24 cellular contexts compared by ENCODE assay signal in the genomic region with DNA sequence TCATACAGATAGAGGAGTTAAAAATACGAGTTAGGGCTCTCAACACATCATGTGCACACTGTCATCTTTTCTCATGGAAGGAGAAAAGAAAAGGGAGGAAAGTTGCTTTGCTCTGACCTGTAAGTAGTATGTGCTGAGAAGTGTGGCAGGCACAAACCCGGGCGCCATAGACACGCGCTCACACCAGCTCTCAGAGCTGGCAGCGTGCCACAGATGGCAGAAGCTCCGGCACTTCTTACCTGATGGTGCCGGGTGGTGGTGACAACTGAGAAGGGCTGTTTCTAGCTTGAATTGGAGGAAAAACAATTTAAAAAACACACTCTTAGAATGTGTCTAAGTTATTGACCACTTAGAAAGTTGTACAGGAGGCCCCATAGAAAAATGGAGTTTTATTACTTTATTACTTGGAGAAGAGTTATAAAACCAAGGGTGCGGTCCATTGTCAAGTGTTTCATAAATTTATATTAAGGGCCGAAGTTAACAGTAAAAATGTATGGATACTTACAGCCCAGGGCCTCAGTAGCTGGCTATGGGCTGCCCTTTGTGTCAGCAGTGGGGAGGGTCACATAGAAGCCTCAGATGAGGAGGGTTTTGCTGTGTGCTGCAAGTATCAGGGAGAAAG.
DNase-seq lines count a peak whose midpoint lies in the region; ATAC-seq and TF ChIP-seq lines count a peak whose summit lies in the region.
"Had no signal": no experiment of that assay in that cellular context is flagged by ENCODE, and none has a peak within 500 bp of the region (broad histone marks: within the 10 kb centered on the region; RNA-seq: fewer than 3 reads in every experiment).

No MANE protein-coding gene starts in this region.

- no peak overlapping the region for H3K27ac ChIP-seq in CD8-positive, alpha-beta memory T cell (ENCODE audit: low read depth, low read length)
- H3K27ac ChIP-seq in gastroesophageal sphincter, result no peak overlapping the region
- H3K27ac ChIP-seq: adrenal gland, foreskin keratinocyte, HL-60, sigmoid colon, upper lobe of right lung, WERI-Rb-1 had no signal

- no peaks in the 10 kb centered on the region for H3K4me1 ChIP-seq in BE2C
- peaks cover 6% of the 10 kb centered on the region for H3K4me1 ChIP-seq in CD8-positive, alpha-beta memory T cell (ENCODE audit: insufficient read depth, low read length)
- H3K4me1 ChIP-seq in gastroesophageal sphincter, result no peaks in the 10 kb centered on the region
- H3K4me1 ChIP-seq: adrenal gland, sigmoid colon, upper lobe of right lung had no signal

- H3K36me3 Mint-ChIP-seq in CD8-positive, alpha-beta memory T cell, result peaks cover 0 to 19% (median 2%) of the 10 kb centered on the region in 3 donors
- H3K36me3 Mint-ChIP-seq in activated naive CD8-positive, alpha-beta T cell treated with anti-CD3 and anti-CD28 coated beads, Interleukin-2, amount 50 U/mL, for 24 hours (ENCODE audit: low read depth), result no peaks in the 10 kb centered on the region
- H3K36me3 Mint-ChIP-seq: IgD-negative memory B cell had no signal

- TF ChIP-seq EP300 in gastroesophageal sphincter (IDR thresholded peaks at IDR 0.05), result no peak

- TF ChIP-seq CTCF in BE2C (IDR thresholded peaks at IDR 0.05; ENCODE audit: low read depth, low read length) (no peak), gastroesophageal sphincter (IDR thresholded peaks at IDR 0.05) (no peak)

- peak; percentile 6 for DNase-seq in BE2C
- DNase-seq in CD8-positive, alpha-beta memory T cell, result no peak
- DNase-seq in NCI-H510A (lab: John Stamatoyannopoulos, UW), result peak; percentile 0
- no peak for DNase-seq in activated naive CD8-positive, alpha-beta T cell treated with anti-CD3 and anti-CD28 coated beads, Interleukin-2, amount 50 U/mL, for 24 hours
- DNase-seq: activated CD8-positive, alpha-beta memory T cell treated with anti-CD3 and anti-CD28 coated beads for 24 hours; adrenal gland; AML-193; foreskin keratinocyte; H7; hippocampal formation; islet precursor cell; NCI-H187; NCI-H526; SHP77 treated with DMSO at 0.1 percent for 48 hours; sigmoid colon; T-helper 2 cell; upper lobe of right lung; WERI-Rb-1 had no signal

- peaks cover 8 to 35% (median 29%) of the 10 kb centered on the region in 3 donors for H3K4me1 Mint-ChIP-seq in CD8-positive, alpha-beta memory T cell
- peaks cover 43% of the 10 kb centered on the region for H3K4me1 Mint-ChIP-seq in activated naive CD8-positive, alpha-beta T cell treated with anti-CD3 and anti-CD28 coated beads, Interleukin-2, amount 50 U/mL, for 24 hours
- H3K4me1 Mint-ChIP-seq: IgD-negative memory B cell had no signal

- no peak overlapping the region for H3K4me3 ChIP-seq in BE2C (ENCODE audit: low read depth, low read length)
- H3K4me3 ChIP-seq in CD8-positive, alpha-beta memory T cell (ENCODE audit: low read length), result no peak overlapping the region
- H3K4me3 ChIP-seq in gastroesophageal sphincter, result no peak overlapping the region
- H3K4me3 ChIP-seq: adrenal gland, dorsolateral prefrontal cortex, sigmoid colon, upper lobe of right lung had no signal

- H3K9me3 Mint-ChIP-seq in CD8-positive, alpha-beta memory T cell, result no peaks in the 10 kb centered on the region
- peaks cover 3% of the 10 kb centered on the region for H3K9me3 Mint-ChIP-seq in activated naive CD8-positive, alpha-beta T cell treated with anti-CD3 and anti-CD28 coated beads, Interleukin-2, amount 50 U/mL, for 24 hours
- H3K9me3 Mint-ChIP-seq: IgD-negative memory B cell had no signal

- no peaks in the 10 kb centered on the region for H3K27me3 ChIP-seq in BE2C
- H3K27me3 ChIP-seq in CD8-positive, alpha-beta memory T cell (ENCODE audit: insufficient read depth, low read length, poor library complexity, severe bottlenecking), result no peaks in the 10 kb centered on the region
- H3K27me3 ChIP-seq in gastroesophageal sphincter, result no peaks in the 10 kb centered on the region
- H3K27me3 ChIP-seq: adrenal gland, dorsolateral prefrontal cortex, foreskin keratinocyte, sigmoid colon, upper lobe of right lung had no signal

- POLR2A ChIA-PET in CD8-positive, alpha-beta memory T cell (lab: Charles Lee), result no interaction called here

- 85 to 92% methylated on average over 4 to 10 of the region's 10 CpGs for WGBS in gastroesophageal sphincter (ENCODE audit: low coverage in 1 of 2), 2 donors

- H3K36me3 ChIP-seq in BE2C, result no peaks in the 10 kb centered on the region
- H3K36me3 ChIP-seq in CD8-positive, alpha-beta memory T cell (ENCODE audit: insufficient read depth, low read length), result no peaks in the 10 kb centered on the region
- H3K36me3 ChIP-seq in gastroesophageal sphincter, result no peaks in the 10 kb centered on the region
- H3K36me3 ChIP-seq: adrenal gland, sigmoid colon, upper lobe of right lung, WERI-Rb-1 had no signal

- CTCF ChIA-PET in CD8-positive, alpha-beta memory T cell (lab: Charles Lee), result no interaction called here

- H3K27me3 Mint-ChIP-seq in CD8-positive, alpha-beta memory T cell, result no peaks in the 10 kb centered on the region
- peaks cover 2% of the 10 kb centered on the region for H3K27me3 Mint-ChIP-seq in activated naive CD8-positive, alpha-beta T cell treated with anti-CD3 and anti-CD28 coated beads, Interleukin-2, amount 50 U/mL, for 24 hours

- H3K9me3 ChIP-seq in BE2C (no peaks in the 10 kb centered on the region), gastroesophageal sphincter (no peaks in the 10 kb centered on the region)
- no peaks in the 10 kb centered on the region for H3K9me3 ChIP-seq in CD8-positive, alpha-beta memory T cell (ENCODE audit: low read length)
- H3K9me3 ChIP-seq: adrenal gland, sigmoid colon, upper lobe of right lung had no signal

- no peak for TF ChIP-seq POLR2A in gastroesophageal sphincter (IDR thresholded peaks at IDR 0.05)

- H3K4me3 Mint-ChIP-seq in CD8-positive, alpha-beta memory T cell, result peak overlapping the region in 2 of 7 donors; percentile 49 to 64
- no peak overlapping the region for H3K4me3 Mint-ChIP-seq in activated naive CD8-positive, alpha-beta T cell treated with anti-CD3 and anti-CD28 coated beads, Interleukin-2, amount 50 U/mL, for 24 hours
- H3K4me3 Mint-ChIP-seq: IgD-negative memory B cell had no signal

- ATAC-seq in activated naive CD8-positive, alpha-beta T cell treated with anti-CD3 and anti-CD28 coated beads, Interleukin-2, amount 50 U/mL, for 24 hours, result no peak
- no peak for ATAC-seq in GM19397 (IDR thresholded peaks at IDR 0.05; ENCODE audit: unreplicated experiment)
- no peak for ATAC-seq in gastroesophageal sphincter
- no peak for ATAC-seq in GM18519 (IDR thresholded peaks at IDR 0.05; ENCODE audit: low FRiP score, unreplicated experiment)
- ATAC-seq: foreskin keratinocyte, upper lobe of right lung had no signal

- H3K27ac Mint-ChIP-seq in CD8-positive, alpha-beta memory T cell, result peak overlapping the region in 5 of 8 donors; percentile 43 to 93 (median 76)
- peak overlapping the region; percentile 68 for H3K27ac Mint-ChIP-seq in activated naive CD8-positive, alpha-beta T cell treated with anti-CD3 and anti-CD28 coated beads, Interleukin-2, amount 50 U/mL, for 24 hours
- H3K27ac Mint-ChIP-seq: IgD-negative memory B cell had no signal

Comparison
In these comparisons a context has a peak if more than half of its experiments do, and no peak if none do; other contexts are left out.
1. DNase-seq: peak in BE2C (single experiment) and NCI-H510A (single experiment); none in CD8-positive, alpha-beta memory T cell (0 of 5) and activated naive CD8-positive, alpha-beta T cell treated with anti-CD3 and anti-CD28 coated beads, Interleukin-2, amount 50 U/mL, for 24 hours (single experiment).